In genomic region chr3:40310690-40311089, GRCh38 we compare ENCODE assay signal across 8 cellular contexts. TPM values are rescaled to one million over a fixed set of nuclear protein-coding genes. Genes with fewer than 3 reads are reported as not detected.
DNase-seq lines count a peak whose midpoint lies in the region; ATAC-seq and TF ChIP-seq lines count a peak whose summit lies in the region.

No MANE protein-coding gene starts in this region.

- no peak for TF ChIP-seq POLR2A in Peyer's patch (IDR thresholded peaks at IDR 0.05)

- H3K4me1 ChIP-seq in Peyer's patch (peaks cover 0 to 36% (median 0%) of the 10 kb centered on the region in 4 donors), osteoblast (ENCODE audit: insufficient read depth, low read length) (peaks cover 15% of the 10 kb centered on the region)

- H2AFZ ChIP-seq in osteoblast (ENCODE audit: low read length) = peak overlapping the region; percentile 81

- peaks cover 19% of the 10 kb centered on the region for H3K79me2 ChIP-seq in osteoblast (ENCODE audit: insufficient read depth, low read length)

- no peak for TF ChIP-seq CTCF in GM06990 (IDR thresholded peaks at IDR 0.05; ENCODE audit: insufficient read depth, low read length, poor library complexity, severe bottlenecking)
- TF ChIP-seq CTCF in Peyer's patch (IDR thresholded peaks at IDR 0.05) = no peak
- no peak for TF ChIP-seq CTCF in epithelial cell of esophagus (IDR thresholded peaks at IDR 0.05; ENCODE audit: insufficient read depth, low read depth, low read length, missing control alignments)
- TF ChIP-seq CTCF in osteoblast (IDR thresholded peaks at IDR 0.05; ENCODE audit: extremely low read depth, low read depth, low read length) = no peak

- H3K4me3 ChIP-seq in GM06990 (replicated peaks; ENCODE audit: low read depth, low read length) = peak overlapping the region; percentile 91
- H3K4me3 ChIP-seq in Peyer's patch = peak overlapping the region; percentile 88 to 99 (median 94)
- H3K4me3 ChIP-seq in epithelial cell of esophagus (ENCODE audit: low read length) = peak overlapping the region; percentile 60
- H3K4me3 ChIP-seq in osteoblast (ENCODE audit: insufficient read depth, low read length) = peak overlapping the region; percentile 88

- peaks cover 7% of the 10 kb centered on the region for H3K36me3 ChIP-seq in GM06990 (ENCODE audit: control insufficient read depth, insufficient read depth, low read length)
- peaks cover 0 to 34% (median 0%) of the 10 kb centered on the region in 3 donors for H3K36me3 ChIP-seq in Peyer's patch
- H3K36me3 ChIP-seq in osteoblast (ENCODE audit: insufficient read depth, low read length) = peaks cover 26% of the 10 kb centered on the region

- H4K20me1 ChIP-seq in osteoblast (ENCODE audit: insufficient read depth, low read length) = peaks cover 2% of the 10 kb centered on the region

- H3K27me3 ChIP-seq in GM06990 (replicated peaks; ENCODE audit: control insufficient read depth, insufficient read depth, low read length) (no peaks in the 10 kb centered on the region), Peyer's patch (no peaks in the 10 kb centered on the region), osteoblast (ENCODE audit: insufficient read depth, low read length) (no peaks in the 10 kb centered on the region)

- H3K4me2 ChIP-seq in osteoblast (ENCODE audit: insufficient read depth, low read length) = peak overlapping the region; percentile 79

- ATAC-seq in GM21515 (IDR thresholded peaks at IDR 0.05; ENCODE audit: unreplicated experiment) = no peak
- ATAC-seq in HG02973 (IDR thresholded peaks at IDR 0.05; ENCODE audit: unreplicated experiment) = no peak

- peak overlapping the region in 3 of 4 donors; percentile 94 to 96 (median 95) for H3K27ac ChIP-seq in Peyer's patch
- H3K27ac ChIP-seq in osteoblast (ENCODE audit: low read depth, low read length) = peak overlapping the region; percentile 89

- no peaks in the 10 kb centered on the region for H3K9me3 ChIP-seq in Peyer's patch
- H3K9me3 ChIP-seq in osteoblast (ENCODE audit: low read depth, low read length) = no peaks in the 10 kb centered on the region

- no peak for DNase-seq in GM06990 (ENCODE audit: extremely low read depth, insufficient read length)
- DNase-seq in Peyer's patch = no peak
- DNase-seq in epithelial cell of esophagus (ENCODE audit: low read depth) = peak; percentile 31
- no peak for DNase-seq in osteoblast (ENCODE audit: insufficient read length, low spot score, missing footprints)
- DNase-seq in HuH-7 (ENCODE audit: low spot score) = no peak
- no peak for DNase-seq in stimulated activated CD4-positive, alpha-beta T cell treated with anti-CD3 and anti-CD28 coated beads, Interleukin-4, amount 100 ng/mL, for 4 hours

RNA-seq across cellular contexts. Expression of gene EIF1B, which starts 1.2 kb away (rescaled TPM):
- total RNA-seq in Peyer's patch (10 to 100 TPM; 24.3 to 35.7 (median 32.5) TPM), osteoblast (19.2 and 23.0 TPM in 2 replicates)
